Comparison of ENCODE assay signal across 23 cellular contexts in the genomic region with DNA sequence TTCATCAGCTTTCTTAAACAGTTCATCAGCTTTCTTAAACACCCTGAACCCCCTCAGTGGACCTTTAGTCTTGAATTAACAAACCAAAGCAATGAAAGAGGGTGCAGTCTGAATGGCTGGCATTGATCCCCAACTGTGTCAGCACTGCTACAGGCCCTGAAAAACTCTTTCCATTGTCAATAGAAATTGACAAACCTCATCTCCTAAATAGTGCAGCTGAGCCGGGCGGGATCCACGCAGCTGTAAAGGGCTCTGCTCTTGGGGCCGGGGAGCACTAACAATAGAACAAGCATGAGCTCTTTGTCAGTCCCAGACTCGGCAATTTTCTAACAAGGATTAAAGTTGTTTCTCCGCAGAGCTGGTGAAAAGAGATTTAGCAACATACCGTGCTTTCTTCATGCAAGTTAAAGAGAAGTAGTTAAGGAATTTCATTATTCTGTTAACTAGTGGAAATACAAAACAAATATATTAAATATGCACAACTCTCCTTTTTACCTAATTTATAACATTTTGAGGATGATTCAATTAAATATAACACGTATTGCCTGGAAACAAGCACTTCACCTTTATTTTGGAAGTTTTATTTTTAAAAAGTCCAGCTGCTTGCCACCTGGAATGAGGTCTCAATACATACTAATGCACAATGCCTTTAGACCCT. TPM values are rescaled to one million over a fixed set of nuclear protein-coding genes. Genes with fewer than 3 reads are reported as not detected.
A peak's percentile ranks its signal among the peaks of the same experiment; 100 is the strongest.
DNase-seq lines count a peak whose midpoint lies in the region; ATAC-seq and TF ChIP-seq lines count a peak whose summit lies in the region.
"Had no signal": no experiment of that assay in that cellular context is flagged by ENCODE, and none has a peak within 500 bp of the region (broad histone marks: within the 10 kb centered on the region; RNA-seq: fewer than 3 reads in every experiment).

No MANE protein-coding gene starts in this region.

- no peak for TF ChIP-seq CTCF in brain (conservative IDR thresholded peaks at IDR 0.05)

- intact Hi-C loops in naive thymus-derived CD4-positive, alpha-beta T cell (cut with micrococcal nuclease) = no loop called here

- DNase-seq in HAP-1 (ENCODE audit: low spot score in 2 of 2) (peak; percentile 87 to 95), pons (ENCODE audit: low spot score) (peak; percentile 15), SHP77 (lab: John Stamatoyannopoulos, UW) (no peak), NCI-H1092 treated with DMSO at 0.1 percent for 48 hours (lab: John Stamatoyannopoulos, UW) (no peak), NCI-H1694 (lab: John Stamatoyannopoulos, UW) (no peak)
- no peak for DNase-seq in naive thymus-derived CD4-positive, alpha-beta T cell
- DNase-seq: CD4-positive, alpha-beta memory T cell; DND-41; GM23248; KBM-7; MM.1S; NCI-H1048; NCI-H1436; NCI-H1930; NCI-H2171; NCI-H345; NCI-H524; OCI-M1; Right ventricle myocardium superior had no signal

- H3K4me1 ChIP-seq in HAP-1 = peaks cover 27% of the 10 kb centered on the region
- peaks cover 50% of the 10 kb centered on the region for H3K4me1 ChIP-seq in iPS-20b (ENCODE audit: insufficient read depth, low read length)
- no peaks in the 10 kb centered on the region for H3K4me1 ChIP-seq in naive thymus-derived CD4-positive, alpha-beta T cell (ENCODE audit: control insufficient read depth in 2 of 2, insufficient read depth in 2 of 2, low read length in 2 of 2)
- H3K4me1 ChIP-seq: BLaER1 treated with 17β-estradiol and CSF1 and Interleukin-3, amounts not matched to agents 10 nM and 100 nM had no signal

- H3K4me3 Mint-ChIP-seq in brain = peak overlapping the region in 3 of 5 experiments; percentile 30 to 52 (median 38)
- H3K4me3 Mint-ChIP-seq in naive thymus-derived CD4-positive, alpha-beta T cell = no peak overlapping the region
- H3K4me3 Mint-ChIP-seq: CD4-positive, alpha-beta memory T cell had no signal

- in situ Hi-C loops in HAP-1 (cut with MboI; ENCODE audit: low sequenced_read_pairs) = no loop called here

- H3K27me3 Mint-ChIP-seq in brain = peaks cover 16% of the 10 kb centered on the region
- peaks cover 0 to 3% (median 0%) of the 10 kb centered on the region in 5 donors for H3K27me3 Mint-ChIP-seq in naive thymus-derived CD4-positive, alpha-beta T cell
- H3K27me3 Mint-ChIP-seq: CD4-positive, alpha-beta memory T cell had no signal

- H3K36me3 ChIP-seq in HAP-1 (replicated peaks) (no peaks in the 10 kb centered on the region), iPS-20b (ENCODE audit: insufficient read depth, low read depth, low read length) (no peaks in the 10 kb centered on the region)
- H3K36me3 ChIP-seq in naive thymus-derived CD4-positive, alpha-beta T cell (ENCODE audit: control insufficient read depth in 2 of 3, insufficient read depth in 3 of 3, low read length in 3 of 3) = no peaks in the 10 kb centered on the region
- H3K36me3 ChIP-seq: BLaER1 treated with 17β-estradiol and CSF1 and Interleukin-3, amounts not matched to agents 10 nM and 100 nM had no signal

- H3K27ac ChIP-seq in iPS-20b (ENCODE audit: low read length) = peak overlapping the region; percentile 77
- H3K27ac ChIP-seq in naive thymus-derived CD4-positive, alpha-beta T cell (ENCODE audit: low read depth, low read length) = no peak overlapping the region
- H3K27ac ChIP-seq: BLaER1 treated with 17β-estradiol and CSF1 and Interleukin-3, amounts not matched to agents 10 nM and 100 nM; GM23248 had no signal

- POLR2A ChIA-PET in naive thymus-derived CD4-positive, alpha-beta T cell (lab: Charles Lee) = no interaction called here

- H3K9me3 Mint-ChIP-seq in brain = no peaks in the 10 kb centered on the region
- H3K9me3 Mint-ChIP-seq in naive thymus-derived CD4-positive, alpha-beta T cell = peaks cover 0 to 6% (median 0%) of the 10 kb centered on the region in 11 donors

- H3K4me1 Mint-ChIP-seq in brain = peaks cover 25% of the 10 kb centered on the region
- H3K4me1 Mint-ChIP-seq in naive thymus-derived CD4-positive, alpha-beta T cell = no peaks in the 10 kb centered on the region
- H3K4me1 Mint-ChIP-seq: CD4-positive, alpha-beta memory T cell had no signal

- H3K27me3 ChIP-seq in HAP-1 (ENCODE audit: low read depth) (no peaks in the 10 kb centered on the region), iPS-20b (ENCODE audit: insufficient read depth, low read length) (no peaks in the 10 kb centered on the region)
- H3K27me3 ChIP-seq in naive thymus-derived CD4-positive, alpha-beta T cell (ENCODE audit: control insufficient read depth in 2 of 2, insufficient read depth in 2 of 2, low read length in 2 of 2) = no peaks in the 10 kb centered on the region
- H3K27me3 ChIP-seq: BLaER1 treated with 17β-estradiol and CSF1 and Interleukin-3, amounts not matched to agents 10 nM and 100 nM had no signal

- H3K36me3 Mint-ChIP-seq in brain = no peaks in the 10 kb centered on the region
- H3K36me3 Mint-ChIP-seq in naive thymus-derived CD4-positive, alpha-beta T cell = no peaks in the 10 kb centered on the region
- H3K36me3 Mint-ChIP-seq: CD4-positive, alpha-beta memory T cell had no signal

- ATAC-seq in naive thymus-derived CD4-positive, alpha-beta T cell = no peak
- ATAC-seq: GM12878 had no signal

- CTCF ChIA-PET in naive thymus-derived CD4-positive, alpha-beta T cell (lab: Charles Lee) = no interaction called here

- peak overlapping the region in 1 of 5 experiments; percentile 59 for H3K27ac Mint-ChIP-seq in brain
- no peak overlapping the region for H3K27ac Mint-ChIP-seq in naive thymus-derived CD4-positive, alpha-beta T cell
- H3K27ac Mint-ChIP-seq: CD4-positive, alpha-beta memory T cell had no signal

- H3K4me3 ChIP-seq in HAP-1 = no peak overlapping the region
- peak overlapping the region; percentile 36; the same call in 1 of the 2 replicates for H3K4me3 ChIP-seq in iPS-20b (ENCODE audit: low read length)
- H3K4me3 ChIP-seq in naive thymus-derived CD4-positive, alpha-beta T cell (ENCODE audit: low read length) = no peak overlapping the region
- H3K4me3 ChIP-seq: BLaER1 treated with 17β-estradiol and CSF1 and Interleukin-3, amounts not matched to agents 10 nM and 100 nM; GM12878; GM23248 had no signal

- peak overlapping the region; percentile 35; the same call in 1 of the 2 replicates for H3K9ac ChIP-seq in iPS-20b (ENCODE audit: low read depth, low read length)
- H3K9ac ChIP-seq: BLaER1 treated with 17β-estradiol and CSF1 and Interleukin-3, amounts not matched to agents 10 nM and 100 nM; GM23248 had no signal

- H3K9me3 ChIP-seq in HAP-1 (no peaks in the 10 kb centered on the region), iPS-20b (ENCODE audit: insufficient read depth, low read depth, low read length) (no peaks in the 10 kb centered on the region)
- H3K9me3 ChIP-seq in naive thymus-derived CD4-positive, alpha-beta T cell (ENCODE audit: control insufficient read depth in 2 of 3, low read length in 3 of 3) = no peaks in the 10 kb centered on the region
- H3K9me3 ChIP-seq: BLaER1 treated with 17β-estradiol and CSF1 and Interleukin-3, amounts not matched to agents 10 nM and 100 nM had no signal

RNA-seq across cellular contexts. Expression of gene FEZF1, which starts 24.7 kb away (rescaled TPM):
- 0.15 TPM for polyA plus RNA-seq in brain (ENCODE audit: insufficient read depth, low read depth, low replicate concordance)
- total RNA-seq in naive thymus-derived CD4-positive, alpha-beta T cell = not detected
- polyA plus RNA-seq in naive thymus-derived CD4-positive, alpha-beta T cell = not detected
- total RNA-seq: CD4-positive, alpha-beta memory T cell; GM12878; GM23248; Right ventricle myocardium superior had no signal
- polyA plus RNA-seq: CD4-positive, alpha-beta memory T cell; GM12878; GM23248 had no signal

Comparison
In these comparisons a context has a peak if more than half of its experiments do, and no peak if none do; other contexts are left out.
1. DNase-seq: peak in HAP-1 (2 of 2) and pons (single experiment); none in SHP77 (0 of 2), NCI-H1092 treated with DMSO at 0.1 percent for 48 hours (single experiment), naive thymus-derived CD4-positive, alpha-beta T cell (0 of 9) and NCI-H1694 (single experiment).
2. H3K4me3 Mint-ChIP-seq: peak in brain (3 of 5); none in naive thymus-derived CD4-positive, alpha-beta T cell (0 of 10).